Comparison of ENCODE assay signal across 13 cellular contexts in genomic region chr6:13916230-13916944, GRCh38. TPM values are rescaled to one million over a fixed set of nuclear protein-coding genes. Genes with fewer than 3 reads are reported as not detected.
DNase-seq lines count a peak whose midpoint lies in the region; ATAC-seq and TF ChIP-seq lines count a peak whose summit lies in the region.
"Had no signal": no experiment of that assay in that cellular context is flagged by ENCODE, and none has a peak within 500 bp of the region (broad histone marks: within the 10 kb centered on the region; RNA-seq: fewer than 3 reads in every experiment).

No MANE protein-coding gene starts in this region.

- no peaks in the 10 kb centered on the region for H4K20me1 ChIP-seq in mammary epithelial cell (ENCODE audit: insufficient read depth, low read length)

- no peaks in the 10 kb centered on the region for H3K9me3 ChIP-seq in mammary epithelial cell (replicated peaks; ENCODE audit: insufficient read depth, low read length)

- H3K36me3 Mint-ChIP-seq in MCF 10A (ENCODE audit: insufficient read depth, unreplicated experiment) = peaks cover 6% of the 10 kb centered on the region
- H3K36me3 Mint-ChIP-seq: activated naive CD4-positive, alpha-beta T cell treated with anti-CD3 and anti-CD28 coated beads, Interleukin-2, amount 10 ng/mL, durations not matched to agents 7 days and 5 days; stimulated activated effector memory CD8-positive, alpha-beta T cell treated with anti-CD3 and anti-CD28 coated beads, Interleukin-12 subunit alpha, Interleukin-12 subunit beta, amount 100 ng/mL, for 72 hours had no signal

- intact Hi-C loops in mammary epithelial cell (cut with micrococcal nuclease) = no loop called here
- intact Hi-C loops in MCF 10A (cut with micrococcal nuclease) = no loop called here
- intact Hi-C loops in Right ventricle myocardium inferior (cut with DNase I) = no loop called here
- intact Hi-C loops in lower leg skin (cut with DNase I; ENCODE audit: low total_unique reads) = loop anchor here (10.0 kb wide), 1 partner anchor 138 kb away; no protein-coding TSS in a partner anchor

- H3K4me3 ChIP-seq in mammary epithelial cell (replicated peaks in 1 of 3; ENCODE audit: insufficient read depth in 1 of 3, low read depth in 2 of 3, low read length in 3 of 3) = no peak overlapping the region
- H3K4me3 ChIP-seq in lower leg skin (ENCODE audit: low read depth, poor library complexity, severe bottlenecking) = no peak overlapping the region
- H3K4me3 ChIP-seq: coronary artery had no signal

- dilution Hi-C loops in mammary epithelial cell (cut with HindIII; ENCODE audit: low sequenced_read_pairs) = no loop called here

- TF ChIP-seq CTCF in mammary epithelial cell (conservative IDR thresholded peaks at IDR 0.05 in 1 of 2, IDR thresholded peaks at IDR 0.05 in 1 of 2; ENCODE audit: extremely low read depth in 1 of 2, insufficient read depth in 1 of 2, low read depth in 1 of 2, low read length in 2 of 2) = no peak
- no peak for TF ChIP-seq CTCF in MCF 10A (IDR thresholded peaks at IDR 0.05; ENCODE audit: unreplicated experiment)
- no peak for TF ChIP-seq CTCF in lower leg skin (IDR thresholded peaks at IDR 0.05)

- no peak overlapping the region for H3K27ac Mint-ChIP-seq in MCF 10A (ENCODE audit: low read depth, unreplicated experiment)
- H3K27ac Mint-ChIP-seq: activated CD8-positive, alpha-beta T cell treated with anti-CD3 and anti-CD28 coated beads, Interleukin-2, amount 10 ng/mL, durations not matched to agents 7 days and 5 days; activated naive CD4-positive, alpha-beta T cell treated with anti-CD3 and anti-CD28 coated beads, Interleukin-2, amount 10 ng/mL, durations not matched to agents 7 days and 5 days; stimulated activated effector memory CD8-positive, alpha-beta T cell treated with anti-CD3 and anti-CD28 coated beads, Interleukin-12 subunit alpha, Interleukin-12 subunit beta, amount 100 ng/mL, for 72 hours had no signal

- CTCF ChIA-PET in mammary epithelial cell (lab: Charles Lee; ENCODE audit: low non-redundant PET) = interaction anchor here (0.6 kb wide), 1 partner anchor 84 kb away, joined by 5 read pairs; no protein-coding TSS in a partner anchor
- CTCF ChIA-PET in MCF 10A (lab: Yijun Ruan, JAX) = interaction anchor here (1.0 to 10.5 kb wide), 3 partner anchors 21 to 151 kb away, joined by 3 to 259 read pairs (median 3); no protein-coding TSS in a partner anchor

- DNase-seq in mammary epithelial cell = peak; percentile 39
- DNase-seq in MCF 10A (ENCODE audit: unreplicated experiment) = no peak
- peak; percentile 29 for DNase-seq in SK-N-DZ (ENCODE audit: low spot score)
- no peak for DNase-seq in Right ventricle myocardium inferior (ENCODE audit: missing footprints)
- no peak for DNase-seq in LoVo (ENCODE audit: low spot score)
- DNase-seq in lower leg skin (ENCODE audit: low spot score in 2 of 2) = no peak
- no peak for DNase-seq in KBM-7
- DNase-seq: activated CD8-positive, alpha-beta T cell treated with anti-CD3 and anti-CD28 coated beads, Interleukin-2, amount 10 ng/mL, durations not matched to agents 7 days and 5 days; activated naive CD4-positive, alpha-beta T cell treated with anti-CD3 and anti-CD28 coated beads, Interleukin-2, amount 10 ng/mL, durations not matched to agents 7 days and 5 days had no signal

- H3K9me3 Mint-ChIP-seq in MCF 10A (ENCODE audit: unreplicated experiment) = no peaks in the 10 kb centered on the region
- H3K9me3 Mint-ChIP-seq: activated naive CD4-positive, alpha-beta T cell treated with anti-CD3 and anti-CD28 coated beads, Interleukin-2, amount 10 ng/mL, durations not matched to agents 7 days and 5 days; stimulated activated effector memory CD8-positive, alpha-beta T cell treated with anti-CD3 and anti-CD28 coated beads, Interleukin-12 subunit alpha, Interleukin-12 subunit beta, amount 100 ng/mL, for 72 hours had no signal

- H3K4me2 ChIP-seq in mammary epithelial cell (ENCODE audit: insufficient read depth, low read depth, low read length) = no peak overlapping the region

- peak; percentile 79 for ATAC-seq in esophagus mucosa
- ATAC-seq in Right ventricle myocardium inferior = no peak
- ATAC-seq: activated CD8-positive, alpha-beta T cell treated with anti-CD3 and anti-CD28 coated beads, Interleukin-2, amount 10 ng/mL, durations not matched to agents 7 days and 5 days; stimulated activated effector memory CD8-positive, alpha-beta T cell treated with anti-CD3 and anti-CD28 coated beads, Interleukin-12 subunit alpha, Interleukin-12 subunit beta, amount 100 ng/mL, for 72 hours had no signal

- POLR2A ChIA-PET in MCF 10A (lab: Yijun Ruan, JAX) = interaction anchor here (0.7 kb wide), 1 partner anchor 1347 kb away, joined by 3 read pairs; no protein-coding TSS in a partner anchor

- H3K9ac ChIP-seq in mammary epithelial cell (ENCODE audit: insufficient read depth, low read length) = no peak overlapping the region

- H3K27me3 ChIP-seq in mammary epithelial cell (ENCODE audit: insufficient read depth, low read length) = no peaks in the 10 kb centered on the region

- in situ Hi-C loops in mammary epithelial cell (cut with MboI; ENCODE audit: low sequenced_read_pairs in 2 of 2) = loop anchor here in 1 of 2 donors (10.0 kb wide), 1 partner anchor 228 kb away; no protein-coding TSS in a partner anchor
- in situ Hi-C loops in KBM-7 (cut with MboI; ENCODE audit: low pct_unique_long_range_greater_than_20kb, low sequenced_read_pairs) = no loop called here

- H3K4me3 Mint-ChIP-seq in MCF 10A (ENCODE audit: unreplicated experiment) = no peak overlapping the region
- H3K4me3 Mint-ChIP-seq: activated CD8-positive, alpha-beta T cell treated with anti-CD3 and anti-CD28 coated beads, Interleukin-2, amount 10 ng/mL, durations not matched to agents 7 days and 5 days; activated naive CD4-positive, alpha-beta T cell treated with anti-CD3 and anti-CD28 coated beads, Interleukin-2, amount 10 ng/mL, durations not matched to agents 7 days and 5 days; stimulated activated effector memory CD8-positive, alpha-beta T cell treated with anti-CD3 and anti-CD28 coated beads, Interleukin-12 subunit alpha, Interleukin-12 subunit beta, amount 100 ng/mL, for 72 hours had no signal

- peaks cover 8% of the 10 kb centered on the region for H3K4me1 Mint-ChIP-seq in MCF 10A (ENCODE audit: insufficient read depth, unreplicated experiment)
- H3K4me1 Mint-ChIP-seq: activated naive CD4-positive, alpha-beta T cell treated with anti-CD3 and anti-CD28 coated beads, Interleukin-2, amount 10 ng/mL, durations not matched to agents 7 days and 5 days; stimulated activated effector memory CD8-positive, alpha-beta T cell treated with anti-CD3 and anti-CD28 coated beads, Interleukin-12 subunit alpha, Interleukin-12 subunit beta, amount 100 ng/mL, for 72 hours had no signal

- 92% methylated on average over 5 of the region's 5 CpGs for WGBS in mammary epithelial cell (ENCODE audit: low coverage, missing lambda C conversion rate)
- 59 to 65% methylated on average over 5 of the region's 5 CpGs for WGBS in lower leg skin, 2 donors

- H3K27me3 Mint-ChIP-seq in MCF 10A (ENCODE audit: insufficient read depth, unreplicated experiment) = no peaks in the 10 kb centered on the region

- no peak for TF ChIP-seq POLR2A in lower leg skin (IDR thresholded peaks at IDR 0.05)

- H3K36me3 ChIP-seq in mammary epithelial cell (ENCODE audit: insufficient read depth, low read length) = no peaks in the 10 kb centered on the region

- BruUV-seq in mammary epithelial cell (replicated peaks; lab: Mats Ljungman, UMichigan) = no TSS peak
- no TSS peak for BruUV-seq in MCF 10A (replicated peaks; lab: Mats Ljungman, UMichigan)

- peaks cover 20% of the 10 kb centered on the region for H3K4me1 ChIP-seq in mammary epithelial cell (ENCODE audit: insufficient read depth, low read length)

- H2AFZ ChIP-seq in mammary epithelial cell (ENCODE audit: low read depth, low read length) = no peak overlapping the region

- no peak overlapping the region for H3K27ac ChIP-seq in mammary epithelial cell (ENCODE audit: insufficient read depth, low read depth, low read length)
- H3K27ac ChIP-seq: coronary artery had no signal

- H3K79me2 ChIP-seq in mammary epithelial cell (ENCODE audit: insufficient read depth, low read length) = no peaks in the 10 kb centered on the region

RNA-seq across cellular contexts. Expression of gene RNF182, which starts 8.4 kb away (rescaled TPM):
- total RNA-seq in mammary epithelial cell = under 1 TPM in 1 of 2 donors, not detected in 1; 0.33 TPM
- polyA plus RNA-seq in mammary epithelial cell = 0.33 TPM
- polyA minus RNA-seq in mammary epithelial cell = 6.5 TPM
- total RNA-seq in MCF 10A (2022) = not detected in 2 replicates
- 43.1 and 46.2 TPM in 2 replicates for polyA plus RNA-seq in SK-N-DZ (2014; cell fraction: cytosol; rRNA removed)
- polyA plus RNA-seq in SK-N-DZ (2014; cell fraction: nucleus; rRNA removed) = 21.3 and 24.9 TPM in 2 replicates
- total RNA-seq in esophagus mucosa = 0.20 TPM
- total RNA-seq in Right ventricle myocardium inferior = not detected
- total RNA-seq in lower leg skin = 1 to 10 TPM in 1 of 4 donors, under 1 TPM in 2, not detected in 1; 0.32 to 1.3 (median 0.42) TPM
- total RNA-seq: activated CD8-positive, alpha-beta T cell treated with anti-CD3 and anti-CD28 coated beads, Interleukin-2, amount 10 ng/mL, durations not matched to agents 7 days and 5 days; T-helper 2 cell treated with Interferon-gamma antibody and Interleukin-4, amounts not matched to agents 100 ng/mL and 5 ng/mL, for 36 hours had no signal

Comparison
In these comparisons a context has a peak if more than half of its experiments do, and no peak if none do; other contexts are left out.
1. DNase-seq: peak in mammary epithelial cell (single experiment) and SK-N-DZ (single experiment); none in MCF 10A (single experiment), Right ventricle myocardium inferior (single experiment), LoVo (single experiment), lower leg skin (0 of 2) and KBM-7 (single experiment).